10 cellular contexts compared by ENCODE assay signal in genomic region chr12:40693503-40693863, GRCh38. TPM values are rescaled to one million over a fixed set of nuclear protein-coding genes. Genes with fewer than 3 reads are reported as not detected.
A peak's percentile ranks its signal among the peaks of the same experiment; 100 is the strongest.
DNase-seq lines count a peak whose midpoint lies in the region; ATAC-seq and TF ChIP-seq lines count a peak whose summit lies in the region.
"Had no signal": no experiment of that assay in that cellular context is flagged by ENCODE, and none has a peak within 500 bp of the region (broad histone marks: within the 10 kb centered on the region; RNA-seq: fewer than 3 reads in every experiment).

No MANE protein-coding gene starts in this region.

- no peak overlapping the region for H3K4me3 ChIP-seq in choroid plexus epithelial cell (ENCODE audit: low read depth, low read length)

- ATAC-seq in HG02678 (IDR thresholded peaks at IDR 0.05; ENCODE audit: unreplicated experiment): no peak
- ATAC-seq: naive thymus-derived CD8-positive, alpha-beta T cell had no signal

- peak; percentile 58 for DNase-seq in NCI-H748 (lab: John Stamatoyannopoulos, UW; ENCODE audit: unreplicated experiment)
- DNase-seq in NCI-H748 treated with DMSO at 0.1 percent for 48 hours (lab: John Stamatoyannopoulos, UW): no peak
- peak; percentile 2 for DNase-seq in choroid plexus epithelial cell (ENCODE audit: low read depth)
- DNase-seq in midbrain (lab: John Stamatoyannopoulos, UW): peak; percentile 32
- DNase-seq in ureter (ENCODE audit: low spot score): peak; percentile 53
- DNase-seq in stimulated activated CD4-positive, alpha-beta T cell treated with anti-CD3 and anti-CD28 coated beads, Interleukin-4, amount 100 ng/mL, for 1 hour: no peak
- no peak for DNase-seq in kidney glomerular epithelial cell (lab: John Stamatoyannopoulos, UW)
- DNase-seq: naive thymus-derived CD8-positive, alpha-beta T cell; SW 1271 had no signal

- no peak for TF ChIP-seq CTCF in choroid plexus epithelial cell (conservative IDR thresholded peaks at IDR 0.05; ENCODE audit: low read depth, low read length)

RNA-seq across cellular contexts. Expression of gene CNTN1, which starts 1.2 kb away (rescaled TPM):
- total RNA-seq in ureter: 11.7 TPM
- total RNA-seq: naive thymus-derived CD8-positive, alpha-beta T cell had no signal

Comparison
In these comparisons a context has a peak if more than half of its experiments do, and no peak if none do; other contexts are left out.
1. DNase-seq: peak in NCI-H748 (single experiment), choroid plexus epithelial cell (single experiment), midbrain (single experiment) and ureter (single experiment); none in NCI-H748 treated with DMSO at 0.1 percent for 48 hours (single experiment), stimulated activated CD4-positive, alpha-beta T cell treated with anti-CD3 and anti-CD28 coated beads, Interleukin-4, amount 100 ng/mL, for 1 hour (single experiment) and kidney glomerular epithelial cell (single experiment).